Comparison of ENCODE assay signal across 1 cellular context in genomic region chr21:40662889-40663288, GRCh38.
TF ChIP-seq lines count a peak whose summit lies in the region.

No MANE protein-coding gene starts in this region.

TF ChIP-seq in WTC11, 78 proteins besides CTCF, POLR2A, EP300 and RAD21 (continued from another document):
- no peak for TF ChIP-seq IRF1 (CRISPR knock-in tag; IDR thresholded peaks at IDR 0.05)
- no peak for TF ChIP-seq NR1H2 (CRISPR knock-in tag; IDR thresholded peaks at IDR 0.05)
- TF ChIP-seq, protein P1, sequence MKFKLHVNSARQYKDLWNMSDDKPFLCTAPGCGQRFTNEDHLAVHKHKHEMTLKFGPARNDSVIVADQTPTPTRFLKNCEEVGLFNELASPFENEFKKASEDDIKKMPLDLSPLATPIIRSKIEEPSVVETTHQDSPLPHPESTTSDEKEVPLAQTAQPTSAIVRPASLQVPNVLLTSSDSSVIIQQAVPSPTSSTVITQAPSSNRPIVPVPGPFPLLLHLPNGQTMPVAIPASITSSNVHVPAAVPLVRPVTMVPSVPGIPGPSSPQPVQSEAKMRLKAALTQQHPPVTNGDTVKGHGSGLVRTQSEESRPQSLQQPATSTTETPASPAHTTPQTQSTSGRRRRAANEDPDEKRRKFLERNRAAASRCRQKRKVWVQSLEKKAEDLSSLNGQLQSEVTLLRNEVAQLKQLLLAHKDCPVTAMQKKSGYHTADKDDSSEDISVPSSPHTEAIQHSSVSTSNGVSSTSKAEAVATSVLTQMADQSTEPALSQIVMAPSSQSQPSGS (CRISPR knock-in tag; IDR thresholded peaks at IDR 0.05; ENCODE audit: borderline replicate concordance, low read depth): no peak
